8 cellular contexts compared by ENCODE assay signal in the genomic region with DNA sequence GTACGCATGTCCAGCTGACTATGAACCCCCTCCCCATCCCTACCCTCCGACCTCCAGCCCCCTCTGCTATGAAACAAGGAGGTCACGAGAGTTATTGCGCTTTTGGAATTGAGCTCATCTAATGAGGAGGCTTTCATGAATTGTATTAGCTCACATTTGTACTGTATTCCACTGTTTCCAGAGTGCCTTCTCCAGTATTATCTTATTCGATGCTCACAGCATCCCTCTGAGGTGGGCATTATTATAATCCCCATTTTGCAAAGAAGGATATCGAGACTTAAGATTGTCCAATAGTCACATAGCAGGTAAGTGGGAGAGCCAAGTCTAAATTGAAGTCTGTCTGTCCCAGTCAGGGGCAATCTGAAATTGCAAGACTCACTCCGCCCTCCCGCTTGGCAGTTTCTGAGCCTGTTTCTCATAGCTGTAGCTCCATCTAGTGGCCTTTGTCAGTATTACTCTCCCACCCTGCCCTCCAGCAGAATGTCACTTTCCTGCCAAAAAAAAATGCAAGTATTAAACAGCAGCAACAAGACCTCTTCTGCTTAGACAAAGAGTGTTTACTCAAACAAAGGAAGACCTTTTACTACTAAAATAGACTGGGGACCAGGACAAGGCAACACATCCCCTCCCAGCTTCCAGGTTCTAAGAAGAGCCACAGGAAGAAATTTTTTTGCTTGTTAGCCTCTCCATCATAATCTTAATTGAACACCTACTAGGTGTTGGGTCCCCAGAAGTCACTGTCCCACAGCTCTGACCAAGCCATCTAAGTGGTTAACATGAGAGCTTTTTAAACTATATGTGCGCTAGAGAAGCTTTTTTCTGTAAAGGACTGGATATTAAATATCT. TPM values are rescaled to one million over a fixed set of nuclear protein-coding genes. Genes with fewer than 3 reads are reported as not detected.
DNase-seq lines count a peak whose midpoint lies in the region; ATAC-seq and TF ChIP-seq lines count a peak whose summit lies in the region.

No MANE protein-coding gene starts in this region.

- peak; percentile 61 for ATAC-seq in HG03064 (IDR thresholded peaks at IDR 0.05; ENCODE audit: low read depth, unreplicated experiment)
- no peak for ATAC-seq in HG03095 (IDR thresholded peaks at IDR 0.05; ENCODE audit: unreplicated experiment)

- TF ChIP-seq CTCF in dorsolateral prefrontal cortex (IDR thresholded peaks at IDR 0.05 in 54 of 56, conservative IDR thresholded peaks at IDR 0.05 in 2 of 56; ENCODE audit: low read depth in 1 of 56, partially characterized antibody in 56 of 56) = peak; percentile 74 to 97 (median 89)

- no peak overlapping the region for H3K27ac ChIP-seq in dorsolateral prefrontal cortex

- peak; percentile 64 for DNase-seq in DMS53 treated with DMSO at 0.1 percent for 48 hours (lab: John Stamatoyannopoulos, UW; ENCODE audit: unreplicated experiment)
- DNase-seq in NCI-H510A treated with DMSO at 0.1 percent for 48 hours (lab: John Stamatoyannopoulos, UW) = peak; percentile 83
- peak; percentile 45 for DNase-seq in activated CD4-positive, alpha-beta T cell treated with anti-CD3 and anti-CD28 coated beads, Interleukin-2, amount 50 U/mL, for 1 hour
- peak; percentile 22 to 71 (median 55) for DNase-seq in dorsolateral prefrontal cortex
- peak; percentile 82 to 84 for DNase-seq in lung microvascular endothelial cell (ENCODE audit: low read depth in 2 of 2)
- DNase-seq in stimulated activated CD8-positive, alpha-beta memory T cell treated with anti-CD3 and anti-CD28 coated beads, Interleukin-2, amount 100 ng/mL, for 48 hours (ENCODE audit: low read depth in 2 of 2) = peak; percentile 29 to 41

- intact Hi-C loops in dorsolateral prefrontal cortex (cut with DNase I) = loop anchor here (10.0 kb wide), 2 partner anchors 100 to 430 kb away; no protein-coding TSS in a partner anchor

- H3K4me3 ChIP-seq in dorsolateral prefrontal cortex = no peak overlapping the region

- peaks cover 0 to 18% (median 0%) of the 10 kb centered on the region in 45 donors for H3K27me3 ChIP-seq in dorsolateral prefrontal cortex

RNA-seq across cellular contexts. Expression of a gene that starts 48.6 kb away (rescaled TPM):
- 1 to 10 TPM in 112 of 120 experiments, under 1 TPM in 8; 0.50 to 9.1 (median 2.7) TPM for total RNA-seq in dorsolateral prefrontal cortex
- 0.40 and 0.44 TPM in 2 replicates for total RNA-seq in lung microvascular endothelial cell
